In genomic region chr19:11138659-11139526, GRCh38 we compare ENCODE assay signal across 2 cellular contexts.
TF ChIP-seq lines count a peak whose summit lies in the region.

No MANE protein-coding gene starts in this region.

TF ChIP-seq in PFSK-1, 5 proteins besides CTCF, POLR2A, EP300 and RAD21:
- TF ChIP-seq TAF1 (IDR thresholded peaks at IDR 0.05; ENCODE audit: borderline replicate concordance, insufficient read depth, low read length), result no peak
- TF ChIP-seq POLR2AphosphoS5 (IDR thresholded peaks at IDR 0.05; ENCODE audit: low read depth, low read length), result peak; percentile 15; the same call in 1 of the 2 replicates
- TF ChIP-seq FOXP2 (optimal IDR thresholded peaks at IDR 0.05; ENCODE audit: borderline replicate concordance, extremely low read depth, extremely low read length, insufficient read depth), result peak; percentile 8

TF ChIP-seq in H1, 55 proteins besides CTCF, POLR2A, EP300 and RAD21:
- TF ChIP-seq JUND (IDR thresholded peaks at IDR 0.05; ENCODE audit: low read length) (no peak), RBBP5 (IDR thresholded peaks at IDR 0.05; ENCODE audit: borderline replicate concordance, low read depth, low read length) (0 out of 2 replicates have a peak, but pooled peaks have one; percentile 9)
